ENCODE assay signal across 10 cellular contexts in the genomic region with DNA sequence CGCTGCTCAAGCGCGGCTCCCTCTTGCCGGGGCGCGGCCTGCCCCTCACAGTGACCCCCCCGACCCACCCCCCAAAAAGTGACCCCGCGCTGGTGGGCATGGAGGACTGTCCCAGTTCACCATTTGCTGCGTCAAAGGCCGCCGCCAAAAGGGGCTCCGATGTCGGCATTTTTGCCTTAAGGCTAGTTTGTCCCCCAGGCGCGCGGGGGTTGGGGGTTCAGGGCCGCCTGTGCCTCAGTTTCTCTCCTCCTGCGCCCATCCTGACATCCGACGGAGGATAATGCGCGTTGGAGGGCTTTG. TPM values are rescaled to one million over a fixed set of nuclear protein-coding genes. Genes with fewer than 3 reads are reported as not detected.
DNase-seq lines count a peak whose midpoint lies in the region; ATAC-seq, FAIRE-seq and TF ChIP-seq lines count a peak whose summit lies in the region.
"Had no signal": no experiment of that assay in that cellular context is flagged by ENCODE, and none has a peak within 500 bp of the region (broad histone marks: within the 10 kb centered on the region; RNA-seq: fewer than 3 reads in every experiment).

No MANE protein-coding gene starts in this region.

- H3K27me3 ChIP-seq in A673 (replicated peaks; ENCODE audit: insufficient read depth, low read depth, low read length, poor library complexity), result no peaks in the 10 kb centered on the region
- H3K27me3 ChIP-seq: body of pancreas had no signal

- H3K4me1 ChIP-seq in A673 (ENCODE audit: insufficient read depth, low read length, poor library complexity, severe bottlenecking), result peaks cover 20% of the 10 kb centered on the region

- peak overlapping the region; percentile 68 for H3K4me3 Mint-ChIP-seq in natural killer cell treated with Interleukin-12 subunit alpha and Interleukin-12 subunit beta and Interleukin-15 and Interleukin-18, amount 100 ng/mL, for 72 hours

- H3K27ac ChIP-seq in A673 (ENCODE audit: low read depth, low read length, poor library complexity, severe bottlenecking) (peak overlapping the region; percentile 72), cingulate gyrus (ENCODE audit: low read depth, low read length) (peak overlapping the region; percentile 93)

- POLR2A ChIA-PET in A673 (lab: Charles Lee; ENCODE audit: low non-redundant PET), result no interaction called here

- FAIRE-seq in H54 (lab: Jason Lieb, UNC), result no peak

- no peaks in the 10 kb centered on the region for H3K9me3 Mint-ChIP-seq in natural killer cell treated with Interleukin-12 subunit alpha and Interleukin-12 subunit beta and Interleukin-15 and Interleukin-18, amount 100 ng/mL, for 72 hours

- H3K36me3 Mint-ChIP-seq in natural killer cell treated with Interleukin-12 subunit alpha and Interleukin-12 subunit beta and Interleukin-15 and Interleukin-18, amount 100 ng/mL, for 72 hours, result no peaks in the 10 kb centered on the region

- H3K27me3 Mint-ChIP-seq in natural killer cell treated with Interleukin-12 subunit alpha and Interleukin-12 subunit beta and Interleukin-15 and Interleukin-18, amount 100 ng/mL, for 72 hours, result peaks cover 42 to 48% of the 10 kb centered on the region in 2 donors

- TF ChIP-seq CTCF in A673 (conservative IDR thresholded peaks at IDR 0.05; ENCODE audit: low read depth, low read length) (no peak), LNCaP clone FGC (IDR thresholded peaks at IDR 0.05; ENCODE audit: control insufficient read depth, extremely low read depth, insufficient read depth) (no peak)

- no peak for ATAC-seq in natural killer cell treated with Interleukin-12 subunit alpha and Interleukin-12 subunit beta and Interleukin-15 and Interleukin-18, amount 100 ng/mL, for 72 hours
- ATAC-seq in HG03196 (IDR thresholded peaks at IDR 0.05; ENCODE audit: unreplicated experiment), result no peak
- no peak for ATAC-seq in GM19452 (IDR thresholded peaks at IDR 0.05; ENCODE audit: unreplicated experiment)
- no peak for ATAC-seq in HG02884 (IDR thresholded peaks at IDR 0.05; ENCODE audit: unreplicated experiment)
- ATAC-seq: body of pancreas had no signal

- H3K4me3 ChIP-seq in A673 (ENCODE audit: low read depth, low read length, poor library complexity, severe bottlenecking) (peak overlapping the region; percentile 38), LNCaP clone FGC (ENCODE audit: low read depth, low read length) (peak overlapping the region; percentile 49)
- H3K4me3 ChIP-seq: body of pancreas had no signal

- no peaks in the 10 kb centered on the region for H3K36me3 ChIP-seq in A673 (ENCODE audit: insufficient read depth, low read length, poor library complexity, severe bottlenecking)

- intact Hi-C loops in A673 (cut with micrococcal nuclease; ENCODE audit: unreplicated experiment), result no loop called here

- H3K27ac Mint-ChIP-seq in natural killer cell treated with Interleukin-12 subunit alpha and Interleukin-12 subunit beta and Interleukin-15 and Interleukin-18, amount 100 ng/mL, for 72 hours, result no peak overlapping the region

- no peak for TF ChIP-seq POLR2A in H54 (IDR thresholded peaks at IDR 0.05; ENCODE audit: low read depth, low read length)

- H3K9me3 ChIP-seq in A673 (ENCODE audit: low read depth, low read length, poor library complexity, severe bottlenecking), result no peaks in the 10 kb centered on the region
- H3K9me3 ChIP-seq: body of pancreas had no signal

- no TSS peak for BruUV-seq in A673 (replicated peaks; lab: Mats Ljungman, UMichigan)

- DNase-seq in A673 (ENCODE audit: low spot score), result no peak
- DNase-seq in LNCaP clone FGC (ENCODE audit: low read depth), result no peak
- no peak for DNase-seq in natural killer cell treated with Interleukin-12 subunit alpha and Interleukin-12 subunit beta and Interleukin-15 and Interleukin-18, amount 100 ng/mL, for 72 hours (ENCODE audit: low spot score)
- no peak for DNase-seq in H54 (ENCODE audit: insufficient read length, low spot score)
- DNase-seq: body of pancreas, DMS53 had no signal

- CTCF ChIA-PET in A673 (lab: Charles Lee), result no interaction called here

- peaks cover 15 to 24% of the 10 kb centered on the region in 2 donors for H3K4me1 Mint-ChIP-seq in natural killer cell treated with Interleukin-12 subunit alpha and Interleukin-12 subunit beta and Interleukin-15 and Interleukin-18, amount 100 ng/mL, for 72 hours (ENCODE audit: low read depth in 2 of 2)

RNA-seq across cellular contexts. Expression of gene NFIX, which starts 17.1 kb away (rescaled TPM):
- total RNA-seq in A673 (2021), result 69.7 and 77.9 TPM in 2 replicates
- total RNA-seq in natural killer cell treated with Interleukin-12 subunit alpha and Interleukin-12 subunit beta and Interleukin-15 and Interleukin-18, amount 100 ng/mL, for 72 hours, result under 1 TPM; 0.31 to 0.89 TPM

RNA-seq across cellular contexts. Expression of gene DAND5, which starts 43.0 kb away (rescaled TPM):
- total RNA-seq in A673 (2021), result 0.17 TPM in 2 replicates
- total RNA-seq in natural killer cell treated with Interleukin-12 subunit alpha and Interleukin-12 subunit beta and Interleukin-15 and Interleukin-18, amount 100 ng/mL, for 72 hours, result not detected
- total RNA-seq: body of pancreas had no signal

RNA-seq across cellular contexts. Expression of gene GADD45GIP1, which starts 55.3 kb away (rescaled TPM):
- 61.1 and 67.5 TPM in 2 replicates for total RNA-seq in A673 (2021)
- 10 to 100 TPM; 15.9 to 32.3 TPM for total RNA-seq in natural killer cell treated with Interleukin-12 subunit alpha and Interleukin-12 subunit beta and Interleukin-15 and Interleukin-18, amount 100 ng/mL, for 72 hours

Comparison
In these comparisons a context has a peak if more than half of its experiments do, and no peak if none do; other contexts are left out.
1. RNA of gene NFIX, which starts 17.1 kb away (total RNA-seq): 69.7 to 77.9 TPM in A673; 0.31 to 0.89 TPM in natural killer cell treated with Interleukin-12 subunit alpha and Interleukin-12 subunit beta and Interleukin-15 and Interleukin-18, amount 100 ng/mL, for 72 hours; every median in the first group is over 10 times any median in the second.